8 cellular contexts compared by ENCODE assay signal in the genomic region with DNA sequence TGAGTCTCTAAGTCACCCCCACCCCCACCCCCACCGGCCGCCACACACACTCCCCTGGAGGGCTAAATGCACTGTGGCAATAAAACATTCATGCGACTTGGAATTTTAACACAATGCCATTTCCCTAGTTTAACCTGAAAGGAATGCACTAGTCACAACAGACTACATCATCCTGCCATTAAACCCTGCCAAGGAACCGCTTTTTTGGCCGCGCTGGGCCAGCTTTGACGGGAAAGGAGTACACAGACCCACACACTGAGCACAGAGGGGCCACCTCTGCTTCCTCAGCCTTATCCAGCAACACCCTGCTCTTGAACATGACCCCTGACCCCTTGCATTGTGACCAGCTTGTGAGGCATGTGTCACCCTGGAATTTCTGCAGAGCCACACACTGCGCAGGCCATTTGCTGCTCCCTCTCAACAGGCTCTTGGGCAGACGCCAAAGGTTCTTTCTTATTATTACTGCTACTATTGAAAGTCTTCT.
DNase-seq lines count a peak whose midpoint lies in the region; ATAC-seq, FAIRE-seq and TF ChIP-seq lines count a peak whose summit lies in the region.

No MANE protein-coding gene starts in this region.

- in situ Hi-C loops in Caki2 (cut with HindIII; ENCODE audit: low pct_unique_long_range_greater_than_20kb, low sequenced_read_pairs): no loop called here

- H3K9me3 Mint-ChIP-seq in neural crest cell: no peaks in the 10 kb centered on the region

- no peaks in the 10 kb centered on the region for H3K36me3 Mint-ChIP-seq in neural crest cell (ENCODE audit: low read depth)

- peak overlapping the region; percentile 59 for H3K27ac Mint-ChIP-seq in neural crest cell (ENCODE audit: unreplicated experiment)

- TF ChIP-seq POLR2A in GM12892 (IDR thresholded peaks at IDR 0.05; ENCODE audit: low read depth, low read length): no peak

- H3K27me3 Mint-ChIP-seq in neural crest cell (ENCODE audit: low read depth): peaks cover 35% of the 10 kb centered on the region

- no peak for ATAC-seq in HG03196 (IDR thresholded peaks at IDR 0.05; ENCODE audit: unreplicated experiment)

- H3K4me3 Mint-ChIP-seq in neural crest cell: peak overlapping the region; percentile 56

- peak; percentile 95 for FAIRE-seq in RCC 7860 (lab: Jason Lieb, UNC)
- no peak for FAIRE-seq in GM12892 (lab: Jason Lieb, UNC)

- DNase-seq in Caki2 (ENCODE audit: low read depth) (peak; percentile 98), RCC 7860 (ENCODE audit: low spot score) (peak; percentile 99), fibroblast of peridontal ligament (ENCODE audit: extremely low read depth) (peak; percentile 95), neural crest cell (ENCODE audit: low read depth, low spot score) (peak; percentile 58), GM12892 (ENCODE audit: insufficient read length) (no peak), NCI-H1417 (lab: John Stamatoyannopoulos, UW) (no peak)
- no peak for DNase-seq in activated CD4-positive, alpha-beta T cell treated with anti-CD3 and anti-CD28 coated beads, Interleukin-2, amount 50 U/mL, for 48 hours

- TF ChIP-seq CTCF in neural crest cell (conservative IDR thresholded peaks at IDR 0.05): no peak

- H3K4me1 Mint-ChIP-seq in neural crest cell: peaks cover 36% of the 10 kb centered on the region

Comparison
In these comparisons a context has a peak if more than half of its experiments do, and no peak if none do; other contexts are left out.
1. DNase-seq: peak in Caki2 (single experiment), RCC 7860 (single experiment), fibroblast of peridontal ligament (single experiment) and neural crest cell (single experiment); none in GM12892 (single experiment), NCI-H1417 (0 of 3) and activated CD4-positive, alpha-beta T cell treated with anti-CD3 and anti-CD28 coated beads, Interleukin-2, amount 50 U/mL, for 48 hours (0 of 2).